ENCODE assay signal across 1 cellular context in genomic region chr6:17313971-17314370, GRCh38.
TF ChIP-seq lines count a peak whose summit lies in the region.

No MANE protein-coding gene starts in this region.

TF ChIP-seq in HepG2, 621 proteins besides CTCF, POLR2A, EP300 and RAD21 (continued from another document):
- no peak for TF ChIP-seq ZNF746 (CRISPR knock-in tag; IDR thresholded peaks at IDR 0.05)
- TF ChIP-seq ZNF782 (CRISPR knock-in tag; IDR thresholded peaks at IDR 0.05; ENCODE audit: borderline replicate concordance), result no peak
- no peak for TF ChIP-seq SMARCE1 (IDR thresholded peaks at IDR 0.05; ENCODE audit: borderline replicate concordance)
- TF ChIP-seq ZNF672 (CRISPR knock-in tag; IDR thresholded peaks at IDR 0.05), result no peak
- TF ChIP-seq JUND (CRISPR knock-in tag; IDR thresholded peaks at IDR 0.05), result no peak
- no peak for TF ChIP-seq ZNF34 (CRISPR knock-in tag; IDR thresholded peaks at IDR 0.05; ENCODE audit: borderline replicate concordance)
- no peak for TF ChIP-seq ZNF512 (CRISPR knock-in tag; IDR thresholded peaks at IDR 0.05)
- no peak for TF ChIP-seq USF2 (IDR thresholded peaks at IDR 0.05; ENCODE audit: low read depth, low read length)
- TF ChIP-seq USF2 (CRISPR knock-in tag; IDR thresholded peaks at IDR 0.05; ENCODE audit: borderline replicate concordance), result no peak
- no peak for TF ChIP-seq GTF2F1 (IDR thresholded peaks at IDR 0.05; ENCODE audit: low read length)
- no peak for TF ChIP-seq SNAI1 (CRISPR knock-in tag; IDR thresholded peaks at IDR 0.05; ENCODE audit: borderline replicate concordance)
- TF ChIP-seq THAP7 (CRISPR knock-in tag; IDR thresholded peaks at IDR 0.05), result no peak
- no peak for TF ChIP-seq FLYWCH1 (CRISPR knock-in tag; IDR thresholded peaks at IDR 0.05)
- no peak for TF ChIP-seq SETDB1 (CRISPR knock-in tag; IDR thresholded peaks at IDR 0.05; ENCODE audit: borderline replicate concordance)
TF ChIP-seq in HepG2: peak in this region for 0.
